8 cellular contexts compared by ENCODE assay signal in genomic region chr3:86990734-86991481, GRCh38. TPM values are rescaled to one million over a fixed set of nuclear protein-coding genes. Genes with fewer than 3 reads are reported as not detected.
DNase-seq lines count a peak whose midpoint lies in the region; ATAC-seq and TF ChIP-seq lines count a peak whose summit lies in the region.

Gene VGLL3 (minus strand): TSS chr3:86991149. CDS start chr3:86990743, 406 bp downstream.

- TF ChIP-seq POLR2A in stomach (IDR thresholded peaks at IDR 0.05): no peak

- DNase-seq in AG09309 (ENCODE audit: low read depth) (no peak), GM20000 (ENCODE audit: low spot score) (peak; percentile 31), NCI-H526 treated with DMSO at 0.1 percent for 48 hours (lab: John Stamatoyannopoulos, UW) (peak; percentile 82), dedifferentiated amniotic fluid mesenchymal stem cell (ENCODE audit: extremely low spot score) (peak; percentile 92), left lung (peak; percentile 74 to 85), stomach (peak; percentile 49), NCI-H1092 (lab: John Stamatoyannopoulos, UW) (no peak)
- no peak for DNase-seq in stimulated activated CD4-positive, alpha-beta T cell treated with anti-CD3 and anti-CD28 coated beads, Interleukin-1b, Interleukin-23, amount 100 ng/mL, for 48 hours

- peak within 1 kb of the TSS; percentile 90 for H3K4me3 ChIP-seq in AG09309 (ENCODE audit: control insufficient read depth, low read depth, low read length)
- peak within 1 kb of the TSS; percentile 44 to 45 for H3K4me3 ChIP-seq in left lung
- H3K4me3 ChIP-seq in stomach: peak within 1 kb of the TSS; percentile 61 to 73 (median 68)

- TF ChIP-seq CTCF in AG09309 (IDR thresholded peaks at IDR 0.05; ENCODE audit: control insufficient read depth, insufficient read depth, low read depth, low read length, missing control alignments) (peak; percentile 39), GM20000 (IDR thresholded peaks at IDR 0.05; ENCODE audit: extremely low read depth, missing control alignments) (no peak), left lung (IDR thresholded peaks at IDR 0.05) (no peak), stomach (IDR thresholded peaks at IDR 0.05) (no peak)

- intact Hi-C loops in left lung (cut with DNase I) (no loop called here), stomach (cut with DNase I; ENCODE audit: low total_unique reads) (no loop called here)

- H3K27ac ChIP-seq in left lung (peak within 1 kb of the TSS; percentile 69 to 89), stomach (peak within 1 kb of the TSS; percentile 41 to 91 (median 78))

- H3K36me3 ChIP-seq in left lung (no peaks in the 10 kb centered on the region), stomach (no peaks in the 10 kb centered on the region)

- H3K4me1 ChIP-seq in left lung: no peaks in the 10 kb centered on the region
- peaks cover 0 to 24% (median 18%) of the 10 kb centered on the region in 4 donors for H3K4me1 ChIP-seq in stomach

- peaks cover 0 to 51% of the 10 kb centered on the region in 2 donors for H3K27me3 ChIP-seq in left lung
- H3K27me3 ChIP-seq in stomach: peaks cover 0 to 21% (median 15%) of the 10 kb centered on the region in 3 donors

- no peak for TF ChIP-seq EP300 in stomach (IDR thresholded peaks at IDR 0.05)

- WGBS in stomach, 5 donors: 0 to 2% (median 1%) methylated on average over 25 to 77 of the region's 77 CpGs

- H3K9me3 ChIP-seq in left lung: no peaks in the 10 kb centered on the region
- H3K9me3 ChIP-seq in stomach: no peaks in the 10 kb centered on the region

- peak; percentile 90 for ATAC-seq in left lung

RNA-seq across cellular contexts. Expression of gene VGLL3, which starts in this region (rescaled TPM):
- total RNA-seq in left lung (10 to 100 TPM; 33.1 to 55.3 TPM), stomach (10 to 100 TPM in 3 of 5 donors, 1 to 10 TPM in 2; 5.5 to 23.7 (median 14.7) TPM)
- polyA plus RNA-seq in stomach: 1 to 10 TPM in 2 of 3 donors, under 1 TPM in 1; 0.60 to 1.4 (median 1.2) TPM

Comparison
In these comparisons a context has a peak if more than half of its experiments do, and no peak if none do; other contexts are left out.
1. DNase-seq: peak in GM20000 (single experiment), NCI-H526 treated with DMSO at 0.1 percent for 48 hours (single experiment), dedifferentiated amniotic fluid mesenchymal stem cell (single experiment), left lung (2 of 2) and stomach (single experiment); none in AG09309 (single experiment), stimulated activated CD4-positive, alpha-beta T cell treated with anti-CD3 and anti-CD28 coated beads, Interleukin-1b, Interleukin-23, amount 100 ng/mL, for 48 hours (single experiment) and NCI-H1092 (single experiment).
2. Peak in every context shown above with its lines, with median percentiles within 50 percentile points of each other: H3K4me3 ChIP-seq.